ENCODE assay signal across 16 cellular contexts in the genomic region with DNA sequence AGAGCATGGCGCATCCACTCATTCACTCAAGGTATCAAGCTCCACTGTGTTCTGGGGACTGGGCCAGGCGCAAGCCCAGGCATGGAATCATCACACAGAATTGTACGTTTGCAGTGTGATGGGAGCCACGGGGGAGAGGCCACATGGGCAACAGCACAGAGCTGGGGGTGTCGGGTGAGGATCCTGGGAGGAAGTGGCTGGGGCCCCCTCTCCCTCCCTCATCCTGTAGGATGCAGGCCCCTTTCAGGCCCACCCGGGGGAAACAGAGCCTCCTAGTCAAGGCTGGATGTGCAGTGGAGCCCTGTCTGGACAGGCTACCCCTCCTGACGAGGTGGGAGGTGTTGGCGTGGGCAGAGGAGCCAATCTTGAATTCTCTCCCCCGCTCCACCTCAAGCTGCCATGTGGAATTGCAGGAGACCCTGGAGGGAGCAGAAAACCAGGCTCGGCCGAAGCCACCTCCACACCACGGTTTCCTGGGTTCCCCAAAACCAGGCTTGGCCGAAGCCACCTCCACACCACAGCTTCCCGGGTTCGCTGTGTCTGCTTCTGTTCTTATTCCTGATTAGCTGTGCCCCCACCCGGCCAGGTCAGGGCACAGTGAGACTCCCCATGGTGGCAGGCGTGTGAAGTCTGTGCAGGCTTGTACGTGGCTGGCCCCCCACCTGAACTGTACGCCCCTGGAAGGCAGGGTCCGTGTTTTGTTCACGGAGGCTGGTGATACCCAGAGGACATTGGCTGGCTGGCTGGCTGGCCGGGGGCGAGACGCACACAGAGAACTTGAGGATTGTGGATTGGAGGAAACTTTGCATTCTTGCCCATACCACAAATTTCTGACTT. TPM values are rescaled to one million over a fixed set of nuclear protein-coding genes. Genes with fewer than 3 reads are reported as not detected.
DNase-seq lines count a peak whose midpoint lies in the region; ATAC-seq and TF ChIP-seq lines count a peak whose summit lies in the region.
"Had no signal": no experiment of that assay in that cellular context is flagged by ENCODE, and none has a peak within 500 bp of the region (broad histone marks: within the 10 kb centered on the region; RNA-seq: fewer than 3 reads in every experiment).

No MANE protein-coding gene starts in this region.

- 79% methylated on average over 24 of the region's 24 CpGs for WGBS in right cardiac atrium

- H3K36me3 Mint-ChIP-seq in immature natural killer cell (no peaks in the 10 kb centered on the region), type B pancreatic cell (no peaks in the 10 kb centered on the region)

- no peak overlapping the region for H3K4me3 ChIP-seq in right cardiac atrium (ENCODE audit: low read length)
- H3K4me3 ChIP-seq: ascending aorta had no signal

- H3K27me3 Mint-ChIP-seq in immature natural killer cell (ENCODE audit: low read depth in 3 of 3): peaks cover 5 to 17% (median 9%) of the 10 kb centered on the region in 3 donors
- H3K27me3 Mint-ChIP-seq in type B pancreatic cell: no peaks in the 10 kb centered on the region

- POLR2A ChIA-PET in RWPE1 (lab: Yijun Ruan, JAX; ENCODE audit: low non-redundant PET): no interaction called here

- peak overlapping the region in 4 of 6 donors; percentile 88 to 96 (median 92) for H3K27ac Mint-ChIP-seq in immature natural killer cell
- peak overlapping the region; percentile 61 for H3K27ac Mint-ChIP-seq in type B pancreatic cell

- intact Hi-C loops in Right ventricle myocardium superior (cut with DNase I): no loop called here
- intact Hi-C loops in right cardiac atrium (cut with DNase I): no loop called here

- H3K9me3 ChIP-seq in right cardiac atrium (ENCODE audit: control insufficient read depth, low read length): no peaks in the 10 kb centered on the region
- H3K9me3 ChIP-seq: ascending aorta had no signal

- no peak for ATAC-seq in Right ventricle myocardium superior (ENCODE audit: poor library complexity)
- no peak for ATAC-seq in right cardiac atrium
- ATAC-seq: PC-3 had no signal

- H3K4me1 ChIP-seq in right cardiac atrium (ENCODE audit: control insufficient read depth, insufficient read depth, low read length): no peaks in the 10 kb centered on the region

- peak overlapping the region in 4 of 5 donors; percentile 14 to 91 (median 71) for H3K4me3 Mint-ChIP-seq in immature natural killer cell
- no peak overlapping the region for H3K4me3 Mint-ChIP-seq in type B pancreatic cell

- peak; percentile 32 for DNase-seq in Right ventricle myocardium superior
- no peak for DNase-seq in right cardiac atrium
- no peak for DNase-seq in RWPE1 (ENCODE audit: low spot score)
- DNase-seq in immature natural killer cell: no peak
- DNase-seq in type B pancreatic cell (ENCODE audit: extremely low spot score, unreplicated experiment): no peak
- DNase-seq in stimulated activated naive CD4-positive, alpha-beta T cell treated with Interleukin-2 at 50 U/mL for 16 hours (lab: John Stamatoyannopoulos, UW): no peak
- no peak for DNase-seq in NCI-H69 (lab: John Stamatoyannopoulos, UW)
- DNase-seq in NCI-H82 (lab: John Stamatoyannopoulos, UW): no peak
- DNase-seq: activated T-cell treated with anti-CD3 and anti-CD28 coated beads for 4 hours, cortex of kidney, DMS53, islet precursor cell, MM.1S, NCI-H2171, PC-3 had no signal

- H3K4me1 Mint-ChIP-seq in immature natural killer cell: peaks cover 3 to 28% of the 10 kb centered on the region in 2 donors
- H3K4me1 Mint-ChIP-seq in type B pancreatic cell (ENCODE audit: unreplicated experiment): peaks cover 21% of the 10 kb centered on the region

- H3K27me3 ChIP-seq in right cardiac atrium (ENCODE audit: control insufficient read depth, insufficient read depth): no peaks in the 10 kb centered on the region
- H3K27me3 ChIP-seq: ascending aorta had no signal

- no peak for TF ChIP-seq CTCF in RWPE1 (conservative IDR thresholded peaks at IDR 0.05; ENCODE audit: low read depth)
- no peak for TF ChIP-seq CTCF in type B pancreatic cell (conservative IDR thresholded peaks at IDR 0.05)

- CTCF ChIA-PET in RWPE1 (lab: Yijun Ruan, JAX): no interaction called here

- no peaks in the 10 kb centered on the region for H3K9me3 Mint-ChIP-seq in immature natural killer cell
- no peaks in the 10 kb centered on the region for H3K9me3 Mint-ChIP-seq in type B pancreatic cell

- H3K27ac ChIP-seq in right cardiac atrium (ENCODE audit: low read length): no peak overlapping the region
- H3K27ac ChIP-seq in RWPE1: 0 out of 2 replicates have a peak overlapping the region, but pooled peaks have one; percentile 11
- H3K27ac ChIP-seq: ascending aorta had no signal

RNA-seq across cellular contexts. Expression of gene C1orf174, which starts 4.2 kb away (rescaled TPM):
- total RNA-seq in Right ventricle myocardium superior: 12.6 TPM
- total RNA-seq in right cardiac atrium: 10 to 100 TPM; 11.3 to 15.1 (median 13.2) TPM
- polyA plus RNA-seq in right cardiac atrium: 11.6 TPM
- polyA plus RNA-seq in immature natural killer cell: 10 to 100 TPM; 27.1 to 54.2 (median 34.0) TPM
- total RNA-seq in type B pancreatic cell (ENCODE audit: low replicate concordance): 24.7 and 31.4 TPM in 2 replicates

RNA-seq across cellular contexts. Expression of gene DFFB, which starts 46.9 kb away (rescaled TPM):
- total RNA-seq in Right ventricle myocardium superior (2.8 TPM), right cardiac atrium (1 to 10 TPM; 2.9 to 6.1 (median 4.5) TPM), type B pancreatic cell (ENCODE audit: low replicate concordance) (6.8 and 10.6 TPM in 2 replicates)
- polyA plus RNA-seq in right cardiac atrium (2.6 TPM), immature natural killer cell (10 to 100 TPM in 2 of 3 donors, 1 to 10 TPM in 1; 8.3 to 25.6 (median 11.9) TPM)

RNA-seq across cellular contexts. Expression of gene CEP104, which starts 47.2 kb away (rescaled TPM):
- total RNA-seq in Right ventricle myocardium superior: 32.3 TPM
- total RNA-seq in right cardiac atrium: 10 to 100 TPM; 33.2 to 41.2 (median 35.0) TPM
- polyA plus RNA-seq in right cardiac atrium: 8.7 TPM
- 10 to 100 TPM in 2 of 3 donors, 1 to 10 TPM in 1; 2.5 to 32.7 (median 18.2) TPM for polyA plus RNA-seq in immature natural killer cell
- 41.9 and 42.3 TPM in 2 replicates for total RNA-seq in type B pancreatic cell (ENCODE audit: low replicate concordance)
